Comparison of ENCODE assay signal across 19 cellular contexts in the genomic region with DNA sequence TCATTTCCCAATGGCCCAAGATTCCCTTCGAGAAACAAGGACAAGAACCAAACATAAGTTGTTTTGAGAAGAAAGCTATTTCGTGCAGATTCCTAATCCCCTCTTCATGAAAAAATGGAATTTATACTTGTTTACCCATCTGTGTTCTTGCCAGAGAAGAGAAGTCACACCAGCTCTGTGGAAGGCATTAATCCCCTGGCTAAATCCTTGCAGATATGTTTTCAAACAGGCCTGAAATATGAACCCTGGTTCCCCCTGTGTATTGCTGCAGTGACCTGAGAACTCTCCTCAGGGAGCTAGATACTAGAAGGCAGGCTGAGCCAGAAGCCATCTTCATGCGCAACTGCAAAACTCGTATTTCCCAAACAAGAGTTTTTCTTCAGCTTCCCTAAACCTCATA.
A peak's percentile ranks its signal among the peaks of the same experiment; 100 is the strongest.
DNase-seq lines count a peak whose midpoint lies in the region; ATAC-seq and TF ChIP-seq lines count a peak whose summit lies in the region.
"Had no signal": no experiment of that assay in that cellular context is flagged by ENCODE, and none has a peak within 500 bp of the region (broad histone marks: within the 10 kb centered on the region; RNA-seq: fewer than 3 reads in every experiment).

No MANE protein-coding gene starts in this region.

- intact Hi-C loops in left ventricle myocardium inferior (cut with micrococcal nuclease) (no loop called here), lower leg skin (cut with DNase I; ENCODE audit: low total_unique reads) (no loop called here)

- no peaks in the 10 kb centered on the region for H3K9me3 ChIP-seq in left ventricle myocardium inferior (replicated peaks)
- no peaks in the 10 kb centered on the region for H3K9me3 ChIP-seq in right atrium auricular region
- H3K9me3 ChIP-seq: A549, BE2C, Peyer's patch had no signal

- DNase-seq in left ventricle myocardium inferior, result no peak
- no peak for DNase-seq in right atrium auricular region (ENCODE audit: low spot score)
- DNase-seq in NCI-H524 (lab: John Stamatoyannopoulos, UW), result peak; percentile 64 to 84
- no peak for DNase-seq in lower leg skin (ENCODE audit: low spot score in 2 of 2)
- no peak for DNase-seq in NCI-H1930 (lab: John Stamatoyannopoulos, UW)
- no peak for DNase-seq in Ammon's horn (ENCODE audit: low spot score)
- DNase-seq: BE2C; CD4-positive, alpha-beta T cell; COR-L47; DMS79; KG1; NCI-H1092 treated with DMSO at 0.1 percent for 48 hours; NCI-H1436 treated with DMSO at 0.1 percent for 48 hours; NCI-H2029 treated with DMSO at 0.1 percent for 48 hours; NCI-H2171 treated with DMSO at 0.1 percent for 48 hours; NCI-H526 treated with DMSO at 0.1 percent for 48 hours; Peyer's patch had no signal

- H3K27me3 ChIP-seq in left ventricle myocardium inferior (ENCODE audit: low read depth) (no peaks in the 10 kb centered on the region), right atrium auricular region (no peaks in the 10 kb centered on the region)
- H3K27me3 ChIP-seq: BE2C, Peyer's patch had no signal

- H3K27ac ChIP-seq in left ventricle myocardium inferior (replicated peaks) (peak overlapping the region; percentile 57), right atrium auricular region (no peak overlapping the region)
- H3K27ac ChIP-seq: A549, Peyer's patch had no signal

- H3K4me1 ChIP-seq in left ventricle myocardium inferior (no peaks in the 10 kb centered on the region), right atrium auricular region (no peaks in the 10 kb centered on the region)
- H3K4me1 ChIP-seq: A549, BE2C, Peyer's patch had no signal

- H3K4me3 ChIP-seq in left ventricle myocardium inferior (no peak overlapping the region), right atrium auricular region (no peak overlapping the region), lower leg skin (ENCODE audit: low read depth, poor library complexity, severe bottlenecking) (peak overlapping the region; percentile 1)
- H3K4me3 ChIP-seq: A549, Peyer's patch had no signal

- ATAC-seq in HG03457 (IDR thresholded peaks at IDR 0.05; ENCODE audit: unreplicated experiment), result no peak
- ATAC-seq: A549 had no signal

- TF ChIP-seq CTCF in left ventricle myocardium inferior (IDR thresholded peaks at IDR 0.05; ENCODE audit: borderline replicate concordance), result no peak
- no peak for TF ChIP-seq CTCF in right atrium auricular region (IDR thresholded peaks at IDR 0.05)
- no peak for TF ChIP-seq CTCF in lower leg skin (IDR thresholded peaks at IDR 0.05)

- no peaks in the 10 kb centered on the region for H3K36me3 ChIP-seq in left ventricle myocardium inferior
- no peaks in the 10 kb centered on the region for H3K36me3 ChIP-seq in right atrium auricular region
- H3K36me3 ChIP-seq: BE2C, Peyer's patch had no signal

- TF ChIP-seq POLR2A in lower leg skin (IDR thresholded peaks at IDR 0.05), result no peak

- 74 to 81% methylated on average over 4 of the region's 4 CpGs for WGBS in lower leg skin, 2 donors

Comparison
In these comparisons a context has a peak if more than half of its experiments do, and no peak if none do; other contexts are left out.
1. DNase-seq: peak in NCI-H524 (2 of 2); none in left ventricle myocardium inferior (single experiment), right atrium auricular region (single experiment), lower leg skin (0 of 2), NCI-H1930 (0 of 2) and Ammon's horn (single experiment).